ENCODE assay signal across 9 cellular contexts in the genomic region with DNA sequence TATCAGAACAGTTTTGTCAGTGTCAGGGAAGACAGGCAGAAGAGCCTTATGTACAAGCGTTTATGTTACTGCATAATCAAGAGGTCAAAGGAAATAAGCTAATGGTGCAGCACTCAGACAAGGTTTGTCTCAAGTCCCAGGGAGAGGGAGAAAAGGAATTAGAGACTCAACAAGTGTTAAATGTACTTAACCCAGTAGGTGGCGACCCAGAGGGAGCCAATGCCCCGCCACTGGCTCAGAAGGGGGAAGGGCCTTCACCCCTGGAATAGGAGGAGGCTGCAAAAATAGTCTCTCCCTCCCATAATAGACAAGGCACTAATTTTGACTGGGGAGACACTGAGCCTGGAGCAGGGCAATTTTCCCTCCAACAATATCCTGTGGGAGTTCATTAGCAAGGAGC. TPM values are rescaled to one million over a fixed set of nuclear protein-coding genes. Genes with fewer than 3 reads are reported as not detected.
A peak's percentile ranks its signal among the peaks of the same experiment; 100 is the strongest.
DNase-seq lines count a peak whose midpoint lies in the region; ATAC-seq and TF ChIP-seq lines count a peak whose summit lies in the region.
"Had no signal": no experiment of that assay in that cellular context is flagged by ENCODE, and none has a peak within 500 bp of the region (broad histone marks: within the 10 kb centered on the region; RNA-seq: fewer than 3 reads in every experiment).

No MANE protein-coding gene starts in this region.

- H3K9me3 ChIP-seq in HAP-1: no peaks in the 10 kb centered on the region
- no peaks in the 10 kb centered on the region for H3K9me3 ChIP-seq in PC-3 (ENCODE audit: low read length)

- POLR2A ChIA-PET in PC-3 (lab: Charles Lee; ENCODE audit: unreplicated experiment): no interaction called here

- H2AFZ ChIP-seq in PC-3 (ENCODE audit: low read length): no peak overlapping the region

- TF ChIP-seq CTCF in PC-3 (conservative IDR thresholded peaks at IDR 0.05; ENCODE audit: low read depth, low read length): peak; percentile 46
- no peak for TF ChIP-seq CTCF in coronary artery (IDR thresholded peaks at IDR 0.05)

- DNase-seq in D341Med (ENCODE audit: low spot score) (peak; percentile 43), HAP-1 (ENCODE audit: low spot score in 2 of 2) (peak; percentile 41 to 56), PC-3 (peak; percentile 33), islet precursor cell (peak; percentile 69), coronary artery (ENCODE audit: low spot score) (no peak), AG08396 (ENCODE audit: low spot score) (no peak), cardiac septum (ENCODE audit: low spot score) (no peak), T-helper 9 cell (no peak)
- DNase-seq: cerebellar nuclear complex had no signal

- in situ Hi-C loops in HAP-1 (cut with MboI; ENCODE audit: low sequenced_read_pairs): no loop called here

- H3K9ac ChIP-seq in PC-3 (ENCODE audit: low read length): no peak overlapping the region

- no peak for ATAC-seq in PC-3

- no peaks in the 10 kb centered on the region for H3K36me3 ChIP-seq in HAP-1 (replicated peaks)
- no peaks in the 10 kb centered on the region for H3K36me3 ChIP-seq in PC-3 (ENCODE audit: low read depth, low read length)

- H3K9me2 ChIP-seq in PC-3 (replicated peaks; ENCODE audit: low read length): no peaks in the 10 kb centered on the region

- H3K27ac ChIP-seq in PC-3 (ENCODE audit: low read length) (no peak overlapping the region), coronary artery (no peak overlapping the region)

- no TSS peak for BruUV-seq in PC-3 (replicated peaks; lab: Mats Ljungman, UMichigan)

- H3K27me3 ChIP-seq in HAP-1 (ENCODE audit: low read depth) (no peaks in the 10 kb centered on the region), PC-3 (ENCODE audit: low read length) (no peaks in the 10 kb centered on the region)

- intact Hi-C loops in PC-3 (cut with micrococcal nuclease) (no loop called here), cardiac septum (cut with DNase I) (no loop called here)

- CTCF ChIA-PET in PC-3 (lab: Charles Lee): no interaction called here

- no peak overlapping the region for H3K4me3 ChIP-seq in HAP-1
- no peak overlapping the region for H3K4me3 ChIP-seq in PC-3 (ENCODE audit: low read length)
- H3K4me3 ChIP-seq in coronary artery: no peak overlapping the region

- no peaks in the 10 kb centered on the region for H3K79me2 ChIP-seq in PC-3 (ENCODE audit: low read length)

- H4K20me1 ChIP-seq in PC-3 (ENCODE audit: low read length): no peaks in the 10 kb centered on the region

- H3K4me2 ChIP-seq in PC-3 (ENCODE audit: low read length): no peak overlapping the region

- H3F3A ChIP-seq in PC-3 (ENCODE audit: low read length, unreplicated experiment): no peaks in the 10 kb centered on the region

- H3K4me1 ChIP-seq in HAP-1: peaks cover 8% of the 10 kb centered on the region
- H3K4me1 ChIP-seq in PC-3 (ENCODE audit: insufficient read depth, low read length): no peaks in the 10 kb centered on the region

RNA-seq across cellular contexts. Expression of a gene that starts 14.1 kb away (rescaled TPM):
- 24.5 and 28.0 TPM in 2 replicates for total RNA-seq in PC-3 (2014; rRNA removed)
- 13.8 TPM for total RNA-seq in cardiac septum

Comparison
In these comparisons a context has a peak if more than half of its experiments do, and no peak if none do; other contexts are left out.
1. DNase-seq: peak in D341Med (single experiment), HAP-1 (2 of 2), PC-3 (single experiment) and islet precursor cell (single experiment); none in coronary artery (single experiment), AG08396 (single experiment), cardiac septum (single experiment) and T-helper 9 cell (single experiment).